ENCODE assay signal across 1 cellular context in genomic region chr6:133837801-133838349, GRCh38.
TF ChIP-seq lines count a peak whose summit lies in the region.

No MANE protein-coding gene starts in this region.

TF ChIP-seq in IMR-90, 13 proteins besides CTCF, POLR2A, EP300 and RAD21 (continued from another document):
- TF ChIP-seq NFE2L2 (IDR thresholded peaks at IDR 0.05; ENCODE audit: low read depth, low read length), result no peak
- peak; percentile 27; the same call in 1 of the 2 replicates for TF ChIP-seq SMC3 (IDR thresholded peaks at IDR 0.05; ENCODE audit: low read depth, low read length)
- TF ChIP-seq MAFK (IDR thresholded peaks at IDR 0.05; ENCODE audit: low read depth, low read length), result no peak
- no peak for TF ChIP-seq RCOR1 (IDR thresholded peaks at IDR 0.05; ENCODE audit: insufficient replicate concordance, low read length)
